In genomic region chr15:78997981-78998499, GRCh38 we compare ENCODE assay signal across 17 cellular contexts.
"Had no signal": no experiment of that assay in that cellular context is flagged by ENCODE, and none has a peak within 500 bp of the region (broad histone marks: within the 10 kb centered on the region; RNA-seq: fewer than 3 reads in every experiment).

No MANE protein-coding gene starts in this region.

- H3K27me3 ChIP-seq: brain microvascular endothelial cell, gastrocnemius medialis, heart left ventricle, thyroid gland had no signal

- H3K9me3 Mint-ChIP-seq: activated CD4-positive, alpha-beta T cell treated with anti-CD3 and anti-CD28 coated beads, Interleukin-2, amount 10 ng/mL, durations not matched to agents 7 days and 5 days; activated naive CD8-positive, alpha-beta T cell treated with anti-CD3 and anti-CD28 coated beads, Interleukin-2, amount 10 ng/mL, durations not matched to agents 7 days and 5 days; activated T-helper 1 cell treated with anti-CD3 and anti-CD28 coated beads, Interleukin-12 subunit alpha, Interleukin-12 subunit beta, Interleukin-2, Interleukin-4 antibody, amounts not matched to agents 30 ng/mL and 10 ng/mL and 1 ng/mL, durations not matched to agents 14 hours and 24 hours and 36 hours; endodermal cell; memory B cell; naive thymus-derived CD8-positive, alpha-beta T cell; stimulated activated effector memory CD8-positive, alpha-beta T cell treated with anti-CD3 and anti-CD28 coated beads, Interleukin-12 subunit alpha, Interleukin-12 subunit beta, amount 100 ng/mL, for 72 hours had no signal

- DNase-seq: activated CD4-positive, alpha-beta T cell treated with anti-CD3 and anti-CD28 coated beads, Interleukin-2, amount 10 ng/mL, durations not matched to agents 7 days and 5 days; activated CD8-positive, alpha-beta memory T cell treated with anti-CD3 and anti-CD28 coated beads for 24 hours; activated naive CD8-positive, alpha-beta T cell treated with anti-CD3 and anti-CD28 coated beads, Interleukin-2, amount 10 ng/mL, durations not matched to agents 7 days and 5 days; anterior cingulate cortex; brain microvascular endothelial cell; cerebellar nuclear complex; endodermal cell; gastrocnemius medialis; left colon; naive thymus-derived CD8-positive, alpha-beta T cell; retina; stimulated activated CD4-positive, alpha-beta T cell treated with anti-CD3 and anti-CD28 coated beads, Interleukin-12 subunit alpha, Interleukin-12 subunit beta, amount 100 ng/mL, for 4 hours; thyroid gland had no signal

- H3K4me3 ChIP-seq: gastrocnemius medialis, heart left ventricle, thyroid gland had no signal

- H3K4me1 ChIP-seq: gastrocnemius medialis, thyroid gland had no signal

- H3K27ac ChIP-seq: brain microvascular endothelial cell, gastrocnemius medialis, heart left ventricle, thyroid gland had no signal

- H3K4me1 Mint-ChIP-seq: activated CD4-positive, alpha-beta T cell treated with anti-CD3 and anti-CD28 coated beads, Interleukin-2, amount 10 ng/mL, durations not matched to agents 7 days and 5 days; naive thymus-derived CD8-positive, alpha-beta T cell had no signal

- H3K36me3 Mint-ChIP-seq: activated naive CD8-positive, alpha-beta T cell treated with anti-CD3 and anti-CD28 coated beads, Interleukin-2, amount 10 ng/mL, durations not matched to agents 7 days and 5 days; naive thymus-derived CD8-positive, alpha-beta T cell had no signal

- H3K27ac Mint-ChIP-seq: activated CD4-positive, alpha-beta T cell treated with anti-CD3 and anti-CD28 coated beads, Interleukin-2, amount 10 ng/mL, durations not matched to agents 7 days and 5 days; activated naive CD8-positive, alpha-beta T cell treated with anti-CD3 and anti-CD28 coated beads, Interleukin-2, amount 10 ng/mL, durations not matched to agents 7 days and 5 days; activated T-helper 1 cell treated with anti-CD3 and anti-CD28 coated beads, Interleukin-12 subunit alpha, Interleukin-12 subunit beta, Interleukin-2, Interleukin-4 antibody, amounts not matched to agents 30 ng/mL and 10 ng/mL and 1 ng/mL, durations not matched to agents 14 hours and 24 hours and 36 hours; endodermal cell; memory B cell; stimulated activated effector memory CD8-positive, alpha-beta T cell treated with anti-CD3 and anti-CD28 coated beads, Interleukin-12 subunit alpha, Interleukin-12 subunit beta, amount 100 ng/mL, for 72 hours had no signal

- H3K9me3 ChIP-seq: gastrocnemius medialis, heart left ventricle, thyroid gland had no signal

- ATAC-seq: gastrocnemius medialis; left colon; naive thymus-derived CD8-positive, alpha-beta T cell; stimulated activated effector memory CD8-positive, alpha-beta T cell treated with anti-CD3 and anti-CD28 coated beads, Interleukin-12 subunit alpha, Interleukin-12 subunit beta, amount 100 ng/mL, for 72 hours had no signal

- H3K4me3 Mint-ChIP-seq: activated CD4-positive, alpha-beta T cell treated with anti-CD3 and anti-CD28 coated beads, Interleukin-2, amount 10 ng/mL, durations not matched to agents 7 days and 5 days; activated naive CD8-positive, alpha-beta T cell treated with anti-CD3 and anti-CD28 coated beads, Interleukin-2, amount 10 ng/mL, durations not matched to agents 7 days and 5 days; activated T-helper 1 cell treated with anti-CD3 and anti-CD28 coated beads, Interleukin-12 subunit alpha, Interleukin-12 subunit beta, Interleukin-2, Interleukin-4 antibody, amounts not matched to agents 30 ng/mL and 10 ng/mL and 1 ng/mL, durations not matched to agents 14 hours and 24 hours and 36 hours; endodermal cell; memory B cell; naive thymus-derived CD8-positive, alpha-beta T cell; stimulated activated effector memory CD8-positive, alpha-beta T cell treated with anti-CD3 and anti-CD28 coated beads, Interleukin-12 subunit alpha, Interleukin-12 subunit beta, amount 100 ng/mL, for 72 hours had no signal

- H3K36me3 ChIP-seq: brain microvascular endothelial cell, gastrocnemius medialis, heart left ventricle, thyroid gland had no signal

- H3K27me3 Mint-ChIP-seq: activated naive CD8-positive, alpha-beta T cell treated with anti-CD3 and anti-CD28 coated beads, Interleukin-2, amount 10 ng/mL, durations not matched to agents 7 days and 5 days; memory B cell had no signal
